In genomic region chr9:89534464-89534863, GRCh38 we compare ENCODE assay signal across 16 cellular contexts. TPM values are rescaled to one million over a fixed set of nuclear protein-coding genes. Genes with fewer than 3 reads are reported as not detected.
A peak's percentile ranks its signal among the peaks of the same experiment; 100 is the strongest.
DNase-seq lines count a peak whose midpoint lies in the region; ATAC-seq, FAIRE-seq and TF ChIP-seq lines count a peak whose summit lies in the region.
"Had no signal": no experiment of that assay in that cellular context is flagged by ENCODE, and none has a peak within 500 bp of the region (broad histone marks: within the 10 kb centered on the region; RNA-seq: fewer than 3 reads in every experiment).

No MANE protein-coding gene starts in this region.

- TF ChIP-seq EP300 in suprapubic skin (IDR thresholded peaks at IDR 0.05), result no peak

- peaks cover 78% of the 10 kb centered on the region for H3K4me1 ChIP-seq in CD4-positive, CD25-positive, alpha-beta regulatory T cell (ENCODE audit: control insufficient read depth, insufficient read depth, low read length, poor library complexity, severe bottlenecking)
- H3K4me1 ChIP-seq in small intestine (ENCODE audit: control insufficient read depth in 2 of 2, insufficient read depth in 1 of 2, low read depth in 1 of 2, low read length in 1 of 2) (no peaks in the 10 kb centered on the region), suprapubic skin (peaks cover 2% of the 10 kb centered on the region)

- no peaks in the 10 kb centered on the region for H3K36me3 Mint-ChIP-seq in CD4-positive, CD25-positive, alpha-beta regulatory T cell
- H3K36me3 Mint-ChIP-seq in activated naive CD8-positive, alpha-beta T cell treated with anti-CD3 and anti-CD28 coated beads, Interleukin-2, amount 10 ng/mL, durations not matched to agents 7 days and 5 days, result peaks cover 5% of the 10 kb centered on the region
- H3K36me3 Mint-ChIP-seq in nephron (ENCODE audit: low read depth), result no peaks in the 10 kb centered on the region

- 72 to 80% (median 73%) methylated on average over 9 of the region's 9 CpGs for WGBS in small intestine, 3 donors
- WGBS in suprapubic skin, result 72% methylated on average over 9 of the region's 9 CpGs

- CTCF ChIA-PET in GM10248 (lab: Yijun Ruan, JAX), result interaction anchor here (0.8 to 1.7 kb wide), 3 partner anchors 9 to 15 kb away, joined by 3 to 8 read pairs (median 4); no protein-coding TSS in a partner anchor

- peak overlapping the region in 2 of 4 donors; percentile 42 to 77 for H3K4me3 Mint-ChIP-seq in CD4-positive, CD25-positive, alpha-beta regulatory T cell
- H3K4me3 Mint-ChIP-seq in activated naive CD8-positive, alpha-beta T cell treated with anti-CD3 and anti-CD28 coated beads, Interleukin-2, amount 10 ng/mL, durations not matched to agents 7 days and 5 days, result peak overlapping the region; percentile 64
- H3K4me3 Mint-ChIP-seq in nephron, result no peak overlapping the region

- H3K27me3 Mint-ChIP-seq in CD4-positive, CD25-positive, alpha-beta regulatory T cell, result peaks cover 5% of the 10 kb centered on the region
- no peaks in the 10 kb centered on the region for H3K27me3 Mint-ChIP-seq in activated naive CD8-positive, alpha-beta T cell treated with anti-CD3 and anti-CD28 coated beads, Interleukin-2, amount 10 ng/mL, durations not matched to agents 7 days and 5 days
- peaks cover 7% of the 10 kb centered on the region for H3K27me3 Mint-ChIP-seq in nephron (ENCODE audit: low read depth)

- DNase-seq in CD4-positive, CD25-positive, alpha-beta regulatory T cell, result no peak
- peak; percentile 23 for DNase-seq in Caki2 (ENCODE audit: low read depth)
- DNase-seq in activated naive CD8-positive, alpha-beta T cell treated with anti-CD3 and anti-CD28 coated beads, Interleukin-2, amount 10 ng/mL, durations not matched to agents 7 days and 5 days, result no peak
- DNase-seq in small intestine, result no peak
- no peak for DNase-seq in suprapubic skin (ENCODE audit: low spot score in 2 of 2)
- no peak for DNase-seq in GM10248 (ENCODE audit: extremely low spot score)
- DNase-seq: activated T-cell treated with anti-CD3 and anti-CD28 coated beads, Interleukin-2, amount 50 U/mL, for 1 hour; mucosa of descending colon; NCI-H1417 treated with DMSO at 0.1 percent for 48 hours; stimulated activated CD4-positive, alpha-beta T cell treated with anti-CD3 and anti-CD28 coated beads, Interleukin-12 subunit alpha, Interleukin-12 subunit beta, amount 100 ng/mL, for 4 hours; SW 1271 had no signal

- POLR2A ChIA-PET in activated naive CD8-positive, alpha-beta T cell treated with anti-CD3 and anti-CD28 coated beads, Interleukin-2, amount 10 ng/mL, durations not matched to agents 7 days and 5 days (lab: Charles Lee), result interaction anchor here (1.4 to 4.5 kb wide), 3 partner anchors 12 to 70 kb away, joined by 3 to 35 read pairs (median 6); partner anchors contain the start of gene GADD45G
- POLR2A ChIA-PET in GM10248 (lab: Yijun Ruan, JAX), result no interaction called here

- H3K9me3 Mint-ChIP-seq in CD4-positive, CD25-positive, alpha-beta regulatory T cell, result no peaks in the 10 kb centered on the region
- H3K9me3 Mint-ChIP-seq in activated naive CD8-positive, alpha-beta T cell treated with anti-CD3 and anti-CD28 coated beads, Interleukin-2, amount 10 ng/mL, durations not matched to agents 7 days and 5 days, result peaks cover 3% of the 10 kb centered on the region
- H3K9me3 Mint-ChIP-seq in nephron, result peaks cover 3% of the 10 kb centered on the region

- no peak overlapping the region for H3K4me3 ChIP-seq in CD4-positive, CD25-positive, alpha-beta regulatory T cell (ENCODE audit: low read depth, low read length)
- no peak overlapping the region for H3K4me3 ChIP-seq in small intestine (ENCODE audit: low read depth in 1 of 2, low read length in 2 of 2)
- no peak overlapping the region for H3K4me3 ChIP-seq in suprapubic skin
- H3K4me3 ChIP-seq: BLaER1, body of pancreas, mucosa of descending colon had no signal

- no peaks in the 10 kb centered on the region for H3K9me3 ChIP-seq in CD4-positive, CD25-positive, alpha-beta regulatory T cell (ENCODE audit: control insufficient read depth in 2 of 2, low read length in 2 of 2)
- no peaks in the 10 kb centered on the region for H3K9me3 ChIP-seq in small intestine (ENCODE audit: control insufficient read depth, low read depth)
- H3K9me3 ChIP-seq in suprapubic skin, result no peaks in the 10 kb centered on the region
- H3K9me3 ChIP-seq: body of pancreas had no signal

- no peak for FAIRE-seq in small intestine (lab: Jason Lieb, UNC)
- FAIRE-seq: keratinocyte had no signal

- no peak for TF ChIP-seq POLR2A in suprapubic skin (IDR thresholded peaks at IDR 0.05)

- peaks cover 32 to 98% (median 61%) of the 10 kb centered on the region in 4 donors for H3K4me1 Mint-ChIP-seq in CD4-positive, CD25-positive, alpha-beta regulatory T cell
- peaks cover 90% of the 10 kb centered on the region for H3K4me1 Mint-ChIP-seq in activated naive CD8-positive, alpha-beta T cell treated with anti-CD3 and anti-CD28 coated beads, Interleukin-2, amount 10 ng/mL, durations not matched to agents 7 days and 5 days
- peaks cover 19% of the 10 kb centered on the region for H3K4me1 Mint-ChIP-seq in nephron

- no peak overlapping the region for H3K27ac ChIP-seq in CD4-positive, CD25-positive, alpha-beta regulatory T cell (ENCODE audit: insufficient read depth, low read length, poor library complexity, severe bottlenecking)
- H3K27ac ChIP-seq in small intestine (ENCODE audit: low read depth in 1 of 2, low read length in 1 of 2), result no peak overlapping the region
- H3K27ac ChIP-seq in suprapubic skin, result no peak overlapping the region
- H3K27ac ChIP-seq: BLaER1 had no signal

- TF ChIP-seq CTCF in nephron (IDR thresholded peaks at IDR 0.05; ENCODE audit: unreplicated experiment in 3 of 3), result peak in 1 of 3 experiments; percentile 11
- TF ChIP-seq CTCF in suprapubic skin (IDR thresholded peaks at IDR 0.05), result no peak
- no peak for TF ChIP-seq CTCF in GM10248 (IDR thresholded peaks at IDR 0.05; ENCODE audit: control extremely low read depth, extremely low read depth, low read depth, missing control alignments)

- H3K27ac Mint-ChIP-seq in CD4-positive, CD25-positive, alpha-beta regulatory T cell, result peak overlapping the region; percentile 83 to 98 (median 86)
- H3K27ac Mint-ChIP-seq in activated naive CD8-positive, alpha-beta T cell treated with anti-CD3 and anti-CD28 coated beads, Interleukin-2, amount 10 ng/mL, durations not matched to agents 7 days and 5 days, result peak overlapping the region; percentile 88
- peak overlapping the region; percentile 9 to 86 (median 80) for H3K27ac Mint-ChIP-seq in nephron

- ATAC-seq in CD4-positive, CD25-positive, alpha-beta regulatory T cell (ENCODE audit: low read depth in 2 of 2), result no peak
- ATAC-seq in activated naive CD8-positive, alpha-beta T cell treated with anti-CD3 and anti-CD28 coated beads, Interleukin-2, amount 10 ng/mL, durations not matched to agents 7 days and 5 days (ENCODE audit: low read depth), result no peak
- ATAC-seq: esophagus mucosa, mucosa of descending colon had no signal

- in situ Hi-C loops in Caki2 (cut with HindIII; ENCODE audit: low pct_unique_long_range_greater_than_20kb, low sequenced_read_pairs), result no loop called here

- no peaks in the 10 kb centered on the region for H3K27me3 ChIP-seq in CD4-positive, CD25-positive, alpha-beta regulatory T cell (ENCODE audit: control insufficient read depth, insufficient read depth, low read length)
- H3K27me3 ChIP-seq in small intestine (ENCODE audit: control insufficient read depth in 2 of 2, insufficient read depth in 2 of 2, low read length in 2 of 2), result no peaks in the 10 kb centered on the region
- no peaks in the 10 kb centered on the region for H3K27me3 ChIP-seq in suprapubic skin
- H3K27me3 ChIP-seq: BLaER1, body of pancreas had no signal

- no peaks in the 10 kb centered on the region for H3K36me3 ChIP-seq in CD4-positive, CD25-positive, alpha-beta regulatory T cell (ENCODE audit: control insufficient read depth, insufficient read depth, low read length)
- no peaks in the 10 kb centered on the region for H3K36me3 ChIP-seq in small intestine (ENCODE audit: control insufficient read depth in 2 of 2, insufficient read depth in 2 of 2, low read length in 2 of 2)
- H3K36me3 ChIP-seq in suprapubic skin, result no peaks in the 10 kb centered on the region
- H3K36me3 ChIP-seq: BLaER1 had no signal

RNA-seq across cellular contexts. Expression of gene SEMA4D, which starts 36.6 kb away (rescaled TPM):
- 480 TPM for total RNA-seq in CD4-positive, CD25-positive, alpha-beta regulatory T cell
- 100 to 1,000 TPM in 1 of 4 donors, 10 to 100 TPM in 3; 67.5 to 108 (median 90.2) TPM for polyA plus RNA-seq in CD4-positive, CD25-positive, alpha-beta regulatory T cell
- total RNA-seq in Caki2 (2014; rRNA removed; shearing (Covaris generic); ENCODE audit: low replicate concordance), result 1.7 and 4.5 TPM in 2 replicates
- total RNA-seq in activated naive CD8-positive, alpha-beta T cell treated with anti-CD3 and anti-CD28 coated beads, Interleukin-2, amount 10 ng/mL, durations not matched to agents 7 days and 5 days, result 100 to 1,000 TPM; 370 to 391 TPM
- polyA plus RNA-seq in small intestine, result 1 to 10 TPM in 2 of 3 donors, under 1 TPM in 1; 0.67 to 8.8 (median 4.6) TPM
- 10 to 100 TPM; 37.3 to 50.1 (median 42.6) TPM for total RNA-seq in suprapubic skin
